Comparison of ENCODE assay signal across 1 cellular context in the genomic region with DNA sequence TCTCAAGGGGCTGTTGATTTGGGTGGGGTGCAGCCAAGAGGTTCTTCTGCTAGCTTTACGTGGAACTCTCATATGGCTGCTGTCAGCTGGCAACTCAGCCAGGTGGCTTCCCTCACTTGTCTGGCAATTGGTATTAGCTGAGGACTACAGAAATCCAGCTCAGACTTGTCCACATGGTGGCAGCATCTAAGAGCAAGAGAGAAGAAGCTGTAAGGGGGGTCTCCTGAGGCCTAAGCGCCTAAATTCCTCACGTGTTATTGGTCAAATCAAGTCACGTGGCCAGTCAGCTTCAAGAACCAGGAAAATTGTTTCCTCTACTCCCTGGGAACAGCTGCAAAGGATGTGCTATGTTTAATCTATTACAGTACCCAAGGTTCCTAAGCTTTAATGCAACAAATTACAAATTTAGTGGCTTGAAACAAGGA.
TF ChIP-seq lines count a peak whose summit lies in the region.

No MANE protein-coding gene starts in this region.

TF ChIP-seq in GM12878, 131 proteins besides CTCF, POLR2A, EP300 and RAD21 (continued from another document):
- no peak for TF ChIP-seq TAF1 (IDR thresholded peaks at IDR 0.05; ENCODE audit: borderline replicate concordance, low read depth, low read length)
- TF ChIP-seq ATF7 (IDR thresholded peaks at IDR 0.05; ENCODE audit: low read depth), result no peak
- TF ChIP-seq CBX3 (IDR thresholded peaks at IDR 0.05; ENCODE audit: borderline replicate concordance, low read depth), result no peak
- TF ChIP-seq, protein P1, sequence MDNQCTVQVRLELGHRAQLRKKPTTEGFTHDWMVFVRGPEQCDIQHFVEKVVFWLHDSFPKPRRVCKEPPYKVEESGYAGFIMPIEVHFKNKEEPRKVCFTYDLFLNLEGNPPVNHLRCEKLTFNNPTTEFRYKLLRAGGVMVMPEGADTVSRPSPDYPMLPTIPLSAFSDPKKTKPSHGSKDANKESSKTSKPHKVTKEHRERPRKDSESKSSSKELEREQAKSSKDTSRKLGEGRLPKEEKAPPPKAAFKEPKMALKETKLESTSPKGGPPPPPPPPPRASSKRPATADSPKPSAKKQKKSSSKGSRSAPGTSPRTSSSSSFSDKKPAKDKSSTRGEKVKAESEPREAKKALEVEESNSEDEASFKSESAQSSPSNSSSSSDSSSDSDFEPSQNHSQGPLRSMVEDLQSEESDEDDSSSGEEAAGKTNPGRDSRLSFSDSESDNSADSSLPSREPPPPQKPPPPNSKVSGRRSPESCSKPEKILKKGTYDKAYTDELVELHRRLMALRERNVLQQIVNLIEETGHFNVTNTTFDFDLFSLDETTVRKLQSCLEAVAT (IDR thresholded peaks at IDR 0.05), result no peak
- no peak for TF ChIP-seq ZNF592 (IDR thresholded peaks at IDR 0.05)
- no peak for TF ChIP-seq TARDBP (IDR thresholded peaks at IDR 0.05; ENCODE audit: borderline replicate concordance)
- TF ChIP-seq, protein P2, sequence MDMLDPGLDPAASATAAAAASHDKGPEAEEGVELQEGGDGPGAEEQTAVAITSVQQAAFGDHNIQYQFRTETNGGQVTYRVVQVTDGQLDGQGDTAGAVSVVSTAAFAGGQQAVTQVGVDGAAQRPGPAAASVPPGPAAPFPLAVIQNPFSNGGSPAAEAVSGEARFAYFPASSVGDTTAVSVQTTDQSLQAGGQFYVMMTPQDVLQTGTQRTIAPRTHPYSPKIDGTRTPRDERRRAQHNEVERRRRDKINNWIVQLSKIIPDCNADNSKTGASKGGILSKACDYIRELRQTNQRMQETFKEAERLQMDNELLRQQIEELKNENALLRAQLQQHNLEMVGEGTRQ (IDR thresholded peaks at IDR 0.05; ENCODE audit: borderline replicate concordance, low read depth, low read length), result peak; percentile 74
- no peak for TF ChIP-seq RB1 (IDR thresholded peaks at IDR 0.05; ENCODE audit: borderline replicate concordance)
- no peak for TF ChIP-seq POLR2AphosphoS5 (IDR thresholded peaks at IDR 0.05; ENCODE audit: low read length)
- TF ChIP-seq ASH2L (IDR thresholded peaks at IDR 0.05; ENCODE audit: borderline replicate concordance, low read depth), result no peak
- TF ChIP-seq ZNF24 (IDR thresholded peaks at IDR 0.05), result no peak
- TF ChIP-seq PML (IDR thresholded peaks at IDR 0.05; ENCODE audit: low read length), result no peak
